10 cellular contexts compared by ENCODE assay signal in genomic region chr1:228781161-228781771, GRCh38. TPM values are rescaled to one million over a fixed set of nuclear protein-coding genes. Genes with fewer than 3 reads are reported as not detected.
DNase-seq lines count a peak whose midpoint lies in the region; ATAC-seq and TF ChIP-seq lines count a peak whose summit lies in the region.
"Had no signal": no experiment of that assay in that cellular context is flagged by ENCODE, and none has a peak within 500 bp of the region (broad histone marks: within the 10 kb centered on the region; RNA-seq: fewer than 3 reads in every experiment).

No MANE protein-coding gene starts in this region.

- H3K27me3 ChIP-seq in neural progenitor cell, result no peaks in the 10 kb centered on the region

- TF ChIP-seq CTCF in neural progenitor cell (IDR thresholded peaks at IDR 0.05), result no peak

- H3K4me1 ChIP-seq in neural progenitor cell, result peaks cover 12% of the 10 kb centered on the region

- no peaks in the 10 kb centered on the region for H3K9me3 ChIP-seq in neural progenitor cell (ENCODE audit: low read depth)

- H3K79me2 ChIP-seq in neural progenitor cell (ENCODE audit: low read depth), result no peaks in the 10 kb centered on the region

- no peaks in the 10 kb centered on the region for H3F3A ChIP-seq in neural progenitor cell (ENCODE audit: low read depth)

- no peaks in the 10 kb centered on the region for H3K36me3 Mint-ChIP-seq in neural progenitor cell

- H3K36me3 ChIP-seq in neural progenitor cell, result no peaks in the 10 kb centered on the region

- H3K9ac ChIP-seq in neural progenitor cell, result no peak overlapping the region

- H2AFZ ChIP-seq in neural progenitor cell (replicated peaks), result no peak overlapping the region

- H3K27ac Mint-ChIP-seq in neural progenitor cell, result no peak overlapping the region

- peak; percentile 90 for DNase-seq in DMS79 treated with DMSO at 0.1 percent for 48 hours (lab: John Stamatoyannopoulos, UW)
- DNase-seq in NCI-H187 (lab: John Stamatoyannopoulos, UW), result peak; percentile 74 to 82
- peak; percentile 96 for DNase-seq in amniotic epithelial cell (ENCODE audit: low read depth)
- DNase-seq in neural progenitor cell (ENCODE audit: low spot score), result peak; percentile 58
- DNase-seq in SHP77 (lab: John Stamatoyannopoulos, UW), result no peak
- DNase-seq in foreskin melanocyte, result no peak
- no peak for DNase-seq in mesenteric fat pad (ENCODE audit: low spot score)
- DNase-seq: activated T-cell treated with anti-CD3 and anti-CD28 coated beads for 4 hours, caudate nucleus had no signal

- peaks cover 6% of the 10 kb centered on the region for H3K27me3 Mint-ChIP-seq in neural progenitor cell (ENCODE audit: insufficient read depth, low read depth)

- no peaks in the 10 kb centered on the region for H3K9me3 Mint-ChIP-seq in neural progenitor cell

- H3K4me3 Mint-ChIP-seq in neural progenitor cell, result no peak overlapping the region

- no peaks in the 10 kb centered on the region for H4K20me1 ChIP-seq in neural progenitor cell (ENCODE audit: low read depth)

- H3K4me2 ChIP-seq in neural progenitor cell, result peak overlapping the region; percentile 23

- no peak overlapping the region for H3K27ac ChIP-seq in neural progenitor cell

- ATAC-seq in GM21723 (IDR thresholded peaks at IDR 0.05; ENCODE audit: unreplicated experiment), result no peak

- no peak overlapping the region for H3K4me3 ChIP-seq in neural progenitor cell

- peaks cover 2% of the 10 kb centered on the region for H3K4me1 Mint-ChIP-seq in neural progenitor cell

RNA-seq across cellular contexts. Expression of gene RHOU, which starts 46.0 kb away (rescaled TPM):
- total RNA-seq in neural progenitor cell (ENCODE audit: low replicate concordance) (47.6 and 67.0 TPM in 2 replicates), mesenteric fat pad (29.5 TPM)

Comparison
In these comparisons a context has a peak if more than half of its experiments do, and no peak if none do; other contexts are left out.
1. DNase-seq: peak in DMS79 treated with DMSO at 0.1 percent for 48 hours (single experiment), NCI-H187 (2 of 2), amniotic epithelial cell (single experiment) and neural progenitor cell (single experiment); none in SHP77 (0 of 2), foreskin melanocyte (single experiment) and mesenteric fat pad (single experiment).